ENCODE assay signal across 15 cellular contexts in the genomic region with DNA sequence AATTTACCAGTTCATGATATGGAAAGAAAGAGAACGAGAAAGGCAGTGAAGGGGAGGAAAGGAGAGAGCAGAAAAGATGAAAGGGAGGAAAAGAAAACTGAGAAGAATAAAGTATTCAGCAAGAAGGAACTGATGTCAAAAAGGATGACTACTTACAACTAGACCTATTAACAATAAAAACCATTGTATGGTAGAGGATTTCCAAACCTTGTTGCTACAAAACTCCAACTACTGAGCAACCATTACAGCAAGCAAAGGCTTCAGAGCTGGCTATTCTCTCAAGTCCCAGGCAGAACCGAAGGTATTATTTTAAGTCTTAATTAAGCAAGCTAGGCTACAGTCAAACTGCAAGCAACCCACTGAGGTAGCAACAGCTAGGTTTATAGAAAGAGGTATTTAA.
A peak's percentile ranks its signal among the peaks of the same experiment; 100 is the strongest.
DNase-seq lines count a peak whose midpoint lies in the region; ATAC-seq and TF ChIP-seq lines count a peak whose summit lies in the region.
"Had no signal": no experiment of that assay in that cellular context is flagged by ENCODE, and none has a peak within 500 bp of the region (broad histone marks: within the 10 kb centered on the region; RNA-seq: fewer than 3 reads in every experiment).

No MANE protein-coding gene starts in this region.

- H3K27ac Mint-ChIP-seq in glutamatergic neuron (ENCODE audit: unreplicated experiment): no peak overlapping the region
- H3K27ac Mint-ChIP-seq: HFFc6 had no signal

- H3K4me3 Mint-ChIP-seq in glutamatergic neuron (ENCODE audit: unreplicated experiment): peak overlapping the region; percentile 18
- H3K4me3 Mint-ChIP-seq: CD4-positive, alpha-beta memory T cell; HFFc6 had no signal

- no peaks in the 10 kb centered on the region for H3K36me3 ChIP-seq in SJCRH30
- H3K36me3 ChIP-seq: HAP-1 had no signal

- DNase-seq in COLO829 (ENCODE audit: low spot score): peak; percentile 74
- DNase-seq in SK-MEL-5 (ENCODE audit: low read depth, low spot score): peak; percentile 53
- DNase-seq in glutamatergic neuron: no peak
- DNase-seq in pons (ENCODE audit: low spot score): peak; percentile 37
- DNase-seq in SJCRH30: no peak
- DNase-seq: Caco-2; CD4-positive, alpha-beta memory T cell; DMS79; EL; GDM1; GOT3 had no signal

- peaks cover 44% of the 10 kb centered on the region for H3K4me1 Mint-ChIP-seq in glutamatergic neuron (ENCODE audit: low read depth, unreplicated experiment)

- H3K4me3 ChIP-seq in SJCRH30: no peak overlapping the region
- H3K4me3 ChIP-seq: GM12878, HAP-1 had no signal

- no peak overlapping the region for H3K27ac ChIP-seq in SJCRH30

- no peaks in the 10 kb centered on the region for H3K36me3 Mint-ChIP-seq in glutamatergic neuron (ENCODE audit: unreplicated experiment)
- H3K36me3 Mint-ChIP-seq: CD4-positive, alpha-beta memory T cell had no signal

- peaks cover 2% of the 10 kb centered on the region for H3K9me3 Mint-ChIP-seq in glutamatergic neuron (ENCODE audit: unreplicated experiment)
- H3K9me3 Mint-ChIP-seq: CD4-positive, alpha-beta memory T cell; HFFc6 had no signal

- H3K27me3 Mint-ChIP-seq in glutamatergic neuron (ENCODE audit: unreplicated experiment): peaks cover 2% of the 10 kb centered on the region
- H3K27me3 Mint-ChIP-seq: CD4-positive, alpha-beta memory T cell had no signal

- H3K9me3 ChIP-seq in SJCRH30 (replicated peaks): no peaks in the 10 kb centered on the region
- H3K9me3 ChIP-seq: Caco-2, HAP-1 had no signal

- in situ Hi-C loops in SK-MEL-5 (cut with HindIII; ENCODE audit: low pct_unique_long_range_greater_than_20kb, low sequenced_read_pairs): no loop called here

- no peak for ATAC-seq in GM19328 (IDR thresholded peaks at IDR 0.05; ENCODE audit: unreplicated experiment)
- ATAC-seq: GM12878 had no signal

- TF ChIP-seq CTCF in glutamatergic neuron (IDR thresholded peaks at IDR 0.05; ENCODE audit: partially characterized antibody, unreplicated experiment): no peak

- H3K4me1 ChIP-seq in SJCRH30: peaks cover 18% of the 10 kb centered on the region
- H3K4me1 ChIP-seq: Caco-2 had no signal

- no peaks in the 10 kb centered on the region for H3K27me3 ChIP-seq in SJCRH30

Comparison
In these comparisons a context has a peak if more than half of its experiments do, and no peak if none do; other contexts are left out.
1. DNase-seq: peak in COLO829 (single experiment), SK-MEL-5 (single experiment) and pons (single experiment); none in glutamatergic neuron (single experiment) and SJCRH30 (0 of 2).